ENCODE assay signal across 2 cellular contexts in genomic region chr14:71339650-71340415, GRCh38.
TF ChIP-seq lines count a peak whose summit lies in the region.

No MANE protein-coding gene starts in this region.

TF ChIP-seq in K562, 482 proteins besides CTCF, POLR2A, EP300 and RAD21 (continued from another document and continues in another):
- TF ChIP-seq ZNF318 (IDR thresholded peaks at IDR 0.05; ENCODE audit: borderline replicate concordance in 1 of 2, low read depth in 1 of 2) = no peak
- 0 out of 2 replicates have a peak, but pooled peaks have one; percentile 29 for TF ChIP-seq ZNF644 (tag; IDR thresholded peaks at IDR 0.05; ENCODE audit: low read depth)
- TF ChIP-seq HMBOX1 (IDR thresholded peaks at IDR 0.05) = 0 out of 2 replicates have a peak, but pooled peaks have one; percentile 34
- peak; percentile 33; the same call in 1 of the 2 replicates for TF ChIP-seq NFIC (IDR thresholded peaks at IDR 0.05)
- TF ChIP-seq RFX1 (IDR thresholded peaks at IDR 0.05) = 0 out of 2 replicates have a peak, but pooled peaks have one; percentile 20
- TF ChIP-seq CBFA2T2 (conservative IDR thresholded peaks at IDR 0.05) = peak; percentile 85
- peak; percentile 76 for TF ChIP-seq MEIS2 (IDR thresholded peaks at IDR 0.05; ENCODE audit: partially characterized antibody)
- TF ChIP-seq FOXA3 (CRISPR knock-in tag; conservative IDR thresholded peaks at IDR 0.05 in 1 of 2, IDR thresholded peaks at IDR 0.05 in 1 of 2) = peak in 1 of 2 experiments; percentile 53; a peak in 2 of 4 replicates
- TF ChIP-seq CCNT2 (IDR thresholded peaks at IDR 0.05; ENCODE audit: borderline replicate concordance, extremely low read depth, insufficient read length, low read depth, low read length) = peak; percentile 56
- peak; percentile 80 for TF ChIP-seq NCOR1 (IDR thresholded peaks at IDR 0.05)
- TF ChIP-seq CBFA2T3 (IDR thresholded peaks at IDR 0.05) = peak; percentile 92
- 0 out of 2 replicates have a peak, but pooled peaks have one; percentile 14 for TF ChIP-seq FOXJ2 (tag; IDR thresholded peaks at IDR 0.05)
- TF ChIP-seq DEAF1 (CRISPR knock-in tag; IDR thresholded peaks at IDR 0.05) = peak; percentile 7; the same call in 1 of the 2 replicates
- TF ChIP-seq HDAC3 (IDR thresholded peaks at IDR 0.05; ENCODE audit: borderline replicate concordance, partially characterized antibody) = no peak
- TF ChIP-seq SMARCB1 (IDR thresholded peaks at IDR 0.05; ENCODE audit: insufficient read length, low read depth) = peak; percentile 60
- TF ChIP-seq PYGO2 (tag; IDR thresholded peaks at IDR 0.05) = 0 out of 2 replicates have a peak, but pooled peaks have one; percentile 8
- TF ChIP-seq PML (IDR thresholded peaks at IDR 0.05; ENCODE audit: low read length) = peak; percentile 67; the same call in 1 of the 2 replicates
- peak; percentile 48; the same call in 1 of the 2 replicates for TF ChIP-seq SOX6 (IDR thresholded peaks at IDR 0.05)

TF ChIP-seq in HepG2, 621 proteins besides CTCF, POLR2A, EP300 and RAD21 (continued from another document):
- TF ChIP-seq THRA (CRISPR knock-in tag; IDR thresholded peaks at IDR 0.05; ENCODE audit: borderline replicate concordance) (no peak), HNF4G (IDR thresholded peaks at IDR 0.05; ENCODE audit: borderline replicate concordance, low read depth, low read length) (peak; percentile 45), HNF4G (CRISPR knock-in tag; IDR thresholded peaks at IDR 0.05; ENCODE audit: borderline replicate concordance, low read depth) (no peak), SOX6 (IDR thresholded peaks at IDR 0.05) (no peak), SOX6 (CRISPR knock-in tag; IDR thresholded peaks at IDR 0.05) (0 out of 2 replicates have a peak, but pooled peaks have one; percentile 16), CREB3 (CRISPR knock-in tag; IDR thresholded peaks at IDR 0.05) (no peak), TARDBP (CRISPR knock-in tag; IDR thresholded peaks at IDR 0.05) (peak; percentile 18; the same call in 1 of the 2 replicates), MTERF4 (CRISPR knock-in tag; IDR thresholded peaks at IDR 0.05) (no peak)
